In the genomic region with DNA sequence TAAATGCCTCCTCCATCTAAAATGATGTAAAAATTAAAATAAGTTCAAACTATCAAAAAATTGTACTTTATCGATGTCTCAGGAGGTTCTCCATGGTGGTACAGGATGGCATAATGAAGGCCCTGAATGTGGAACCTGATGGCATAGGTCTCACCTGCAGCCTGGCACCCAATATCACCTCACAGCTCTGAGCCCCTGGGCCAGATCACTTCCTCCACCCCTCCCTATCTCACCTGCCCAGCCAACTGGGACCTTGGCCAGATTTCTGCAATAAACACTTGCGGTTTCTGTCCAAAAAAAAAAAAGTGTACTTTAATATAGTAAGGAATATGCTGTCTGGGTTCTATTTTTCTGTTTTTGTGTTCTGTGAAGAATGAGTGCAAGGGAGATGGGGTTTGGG, we compare ENCODE assay signal across 23 cellular contexts. TPM values are rescaled to one million over a fixed set of nuclear protein-coding genes. Genes with fewer than 3 reads are reported as not detected.
DNase-seq lines count a peak whose midpoint lies in the region; ATAC-seq, FAIRE-seq and TF ChIP-seq lines count a peak whose summit lies in the region.
"Had no signal": no experiment of that assay in that cellular context is flagged by ENCODE, and none has a peak within 500 bp of the region (broad histone marks: within the 10 kb centered on the region; RNA-seq: fewer than 3 reads in every experiment).

No MANE protein-coding gene starts in this region.

- POLR2A ChIA-PET in K562 (lab: Yijun Ruan, JAX): interaction anchor here (0.8 kb wide), 1 partner anchor 297 kb away, joined by 3 read pairs; no protein-coding TSS in a partner anchor

- H3K27me3 ChIP-seq in K562 (ENCODE audit: control insufficient read depth in 2 of 2, insufficient read depth in 2 of 2, low read length in 2 of 2) (no peaks in the 10 kb centered on the region), upper lobe of right lung (no peaks in the 10 kb centered on the region)
- H3K27me3 ChIP-seq: SJSA1 had no signal

- H3K9me3 ChIP-seq in K562 (replicated peaks; ENCODE audit: control insufficient read depth, insufficient read depth, low read depth, low read length) (no peaks in the 10 kb centered on the region), mucosa of descending colon (no peaks in the 10 kb centered on the region), upper lobe of right lung (no peaks in the 10 kb centered on the region)
- H3K9me3 ChIP-seq: SJSA1 had no signal

- intact Hi-C loops in K562 (cut with micrococcal nuclease) (no loop called here), mucosa of descending colon (cut with DNase I, micrococcal nuclease) (no loop called here), upper lobe of right lung (cut with DNase I) (no loop called here), left ventricle myocardium superior (cut with micrococcal nuclease) (no loop called here)

- ATAC-seq in K562: no peak
- ATAC-seq in mucosa of descending colon: peak; percentile 48
- ATAC-seq in upper lobe of right lung: peak; percentile 55
- ATAC-seq in left ventricle myocardium superior: no peak
- ATAC-seq in HG03460 (IDR thresholded peaks at IDR 0.05; ENCODE audit: unreplicated experiment): no peak
- ATAC-seq: GM23338 had no signal

- TF ChIP-seq EP300 in K562 (IDR thresholded peaks at IDR 0.05; ENCODE audit: low read length): no peak

- no peak overlapping the region for H2AFZ ChIP-seq in K562 (ENCODE audit: low read depth, low read length)
- H2AFZ ChIP-seq: GM23338 had no signal

- TF ChIP-seq CTCF in K562 (IDR thresholded peaks at IDR 0.05 in 2 of 3, conservative IDR thresholded peaks at IDR 0.05 in 1 of 3; ENCODE audit: insufficient read depth in 2 of 3, low read depth in 1 of 3, low read length in 3 of 3): no peak
- TF ChIP-seq CTCF in mucosa of descending colon (IDR thresholded peaks at IDR 0.05): no peak
- no peak for TF ChIP-seq CTCF in upper lobe of right lung (IDR thresholded peaks at IDR 0.05)

- no peak overlapping the region for H3K27ac ChIP-seq in K562 (ENCODE audit: extremely low read depth, low read depth, low read length)
- no peak overlapping the region for H3K27ac ChIP-seq in upper lobe of right lung
- H3K27ac ChIP-seq: 22Rv1, C4-2B, HL-60, SJSA1 had no signal

- no peak for TF ChIP-seq POLR2A in K562 (conservative IDR thresholded peaks at IDR 0.05)

- peaks cover 0 to 4% of the 10 kb centered on the region in 2 experiments; a peak in 1 of 5 replicates for H3K4me1 ChIP-seq in K562 (replicated peaks in 1 of 2; ENCODE audit: control insufficient read depth in 2 of 2, insufficient read depth in 2 of 2, low read length in 2 of 2)
- H3K4me1 ChIP-seq in mucosa of descending colon (ENCODE audit: low read depth): no peaks in the 10 kb centered on the region
- no peaks in the 10 kb centered on the region for H3K4me1 ChIP-seq in upper lobe of right lung
- H3K4me1 ChIP-seq: SJSA1 had no signal

- in situ Hi-C loops in K562 (cut with MboI): no loop called here

- no TSS peak for BruUV-seq in K562 (replicated peaks; lab: Mats Ljungman, UMichigan)

- H3K79me2 ChIP-seq in K562 (ENCODE audit: control insufficient read depth, insufficient read depth, low read length): no peaks in the 10 kb centered on the region

- H3K36me3 ChIP-seq in K562 (ENCODE audit: control insufficient read depth, insufficient read depth, low read length) (no peaks in the 10 kb centered on the region), mucosa of descending colon (ENCODE audit: low read depth) (no peaks in the 10 kb centered on the region), upper lobe of right lung (no peaks in the 10 kb centered on the region)
- H3K36me3 ChIP-seq: SJSA1 had no signal

- DNase-seq in NCI-H1105 treated with DMSO at 0.1 percent for 48 hours (lab: John Stamatoyannopoulos, UW) (peak; percentile 10), NCI-H1105 (lab: John Stamatoyannopoulos, UW) (no peak), K562 (ENCODE audit: extremely low read depth in 1 of 4, low spot score in 3 of 4) (no peak), mucosa of descending colon (peak in 2 of 3 donors; percentile 17 to 47), upper lobe of right lung (no peak), left ventricle myocardium superior (no peak), MV-4-11 (lab: John Stamatoyannopoulos, UW) (no peak)
- DNase-seq: AML-193, COR-L47, GF-D8, HCEC 1CT, IMR-90, NCI-H1417, NCI-H187, NCI-H2171 treated with DMSO at 0.1 percent for 48 hours, OCI-M1 had no signal

- no peak overlapping the region for H3K4me2 ChIP-seq in K562 (ENCODE audit: insufficient read depth, low read length)
- H3K4me2 ChIP-seq: GM23338 had no signal

- no peaks in the 10 kb centered on the region for H3K9me1 ChIP-seq in K562 (ENCODE audit: control insufficient read depth, insufficient read depth, low read length)

- peak; percentile 62 for FAIRE-seq in K562 (lab: Jason Lieb, UNC)

- WGBS in K562 (ENCODE audit: insufficient coverage, low coverage, missing lambda C conversion rate): 22% methylated on average over 2 of the region's 2 CpGs

- H4K20me1 ChIP-seq in K562 (replicated peaks; ENCODE audit: control insufficient read depth, insufficient read depth, low read length): no peaks in the 10 kb centered on the region

- no peak for TF ChIP-seq RAD21 in K562 (CRISPR knock-in tag; conservative IDR thresholded peaks at IDR 0.05 in 1 of 2, IDR thresholded peaks at IDR 0.05 in 1 of 2)

- H3K4me3 ChIP-seq in K562 (no peak overlapping the region), mucosa of descending colon (no peak overlapping the region), upper lobe of right lung (no peak overlapping the region)
- H3K4me3 ChIP-seq: GM23338, SJSA1 had no signal

- CTCF ChIA-PET in K562 (lab: Yijun Ruan, JAX; ENCODE audit: low intra/inter-chr PET ratio): no interaction called here

- H3K9ac ChIP-seq in K562 (ENCODE audit: insufficient read depth in 1 of 2, low read depth in 2 of 2, low read length in 2 of 2): peak overlapping the region in 1 of 2 experiments; percentile 5; a peak in 2 of 4 replicates

TF ChIP-seq in K562, 482 proteins besides CTCF, POLR2A, EP300 and RAD21:
- peak; percentile 27; the same call in 1 of the 2 replicates for TF ChIP-seq CBFA2T3 (IDR thresholded peaks at IDR 0.05)
- no peak for TF ChIP-seq DNMT1 (IDR thresholded peaks at IDR 0.05)
- peak; percentile 28 for TF ChIP-seq NFIC (IDR thresholded peaks at IDR 0.05)

RNA-seq across cellular contexts. Expression of gene RBM45, which starts 6.7 kb away (rescaled TPM):
- total RNA-seq in K562 (2011; cell fraction: chromatin; rRNA removed; ENCODE audit: low replicate concordance): 10.8 and 27.2 TPM in 2 replicates
- 6.3 and 8.6 TPM in 2 replicates for total RNA-seq in K562 (2011; cell fraction: nucleolus; rRNA removed)
- 8.9 and 11.3 TPM in 2 replicates for total RNA-seq in K562 (2011; cell fraction: nucleoplasm; rRNA removed)
- total RNA-seq in K562 (2014; rRNA removed) (14.7 and 15.0 TPM in 2 replicates), K562 (2014; rRNA removed; fragmentation: Illumina TruSeq; extraction: Trizol) (20.8 and 24.4 TPM in 2 replicates), K562 (2015; rRNA removed; fragmentation: Illumina TruSeq; extraction: Trizol) (21.0 and 22.0 TPM in 2 replicates), K562 (2021) (13.1 and 16.8 TPM in 2 replicates), mucosa of descending colon (10 to 100 TPM; 13.4 to 18.3 (median 14.5) TPM), upper lobe of right lung (11.3 TPM), left ventricle myocardium superior (4.5 TPM)
- polyA plus RNA-seq in K562 (2011; rRNA removed) (13.1 and 17.9 TPM in 2 replicates), K562 (2014; fragmentation: Illumina TruSeq; extraction: Trizol) (12.5 and 15.0 TPM in 2 replicates), K562 (2014; fragmentation: Nextera tagmentation; extraction: Ambion mirVana) (1 to 10 TPM; 6.7 to 9.9 TPM), K562 (2014; rRNA removed) (16.2 and 19.9 TPM in 2 replicates)
- polyA plus RNA-seq in K562 (2011; cell fraction: cytosol; rRNA removed): 3.9 and 4.2 TPM in 2 replicates
- polyA plus RNA-seq in K562 (2011; cell fraction: nucleus; rRNA removed): 10.7 and 11.5 TPM in 2 replicates
- polyA plus RNA-seq in K562 (2012): 12.6 and 14.6 TPM in 2 replicates
- polyA minus RNA-seq in K562 (2011; rRNA and poly(A)+ RNA removed): 10.7 TPM in 2 replicates
- polyA minus RNA-seq in K562 (2011; cell fraction: cytosol; rRNA and poly(A)+ RNA removed): 3.2 and 3.9 TPM in 2 replicates
- 15.6 and 20.0 TPM in 2 replicates for polyA minus RNA-seq in K562 (2011; cell fraction: nucleus; rRNA and poly(A)+ RNA removed)

RNA-seq across cellular contexts. Expression of gene PDE11A, which starts 33.0 kb away (rescaled TPM):
- total RNA-seq in K562 (2011; cell fraction: chromatin; rRNA removed; ENCODE audit: low replicate concordance): 5.8 and 6.3 TPM in 2 replicates
- total RNA-seq in K562 (2011; cell fraction: nucleolus; rRNA removed): 3.3 and 3.5 TPM in 2 replicates
- 3.0 and 4.0 TPM in 2 replicates for total RNA-seq in K562 (2011; cell fraction: nucleoplasm; rRNA removed)
- 5.4 and 5.6 TPM in 2 replicates for total RNA-seq in K562 (2014; rRNA removed)
- total RNA-seq in K562 (2014; rRNA removed; fragmentation: Illumina TruSeq; extraction: Trizol): 7.8 and 8.7 TPM in 2 replicates
- total RNA-seq in K562 (2015; rRNA removed; fragmentation: Illumina TruSeq; extraction: Trizol): 21.3 and 22.1 TPM in 2 replicates
- total RNA-seq in K562 (2021): 5.7 and 6.0 TPM in 2 replicates
- polyA plus RNA-seq in K562 (2011; rRNA removed): 0.80 and 8.9 TPM in 2 replicates
- 0.52 and 5.2 TPM in 2 replicates for polyA plus RNA-seq in K562 (2011; cell fraction: cytosol; rRNA removed)
- polyA plus RNA-seq in K562 (2011; cell fraction: nucleus; rRNA removed): 1.1 and 10.5 TPM in 2 replicates
- polyA plus RNA-seq in K562 (2012): 6.9 and 15.2 TPM in 2 replicates
- polyA plus RNA-seq in K562 (2014; fragmentation: Illumina TruSeq; extraction: Trizol): 5.1 and 6.2 TPM in 2 replicates
- polyA plus RNA-seq in K562 (2014; fragmentation: Nextera tagmentation; extraction: Ambion mirVana): 1 to 10 TPM; 3.2 to 3.9 TPM
- 4.5 TPM in 2 replicates for polyA plus RNA-seq in K562 (2014; rRNA removed)
- polyA minus RNA-seq in K562 (2011; rRNA and poly(A)+ RNA removed): 1.0 and 19.7 TPM in 2 replicates
- polyA minus RNA-seq in K562 (2011; cell fraction: cytosol; rRNA and poly(A)+ RNA removed): 1.1 and 4.9 TPM in 2 replicates
- 1.1 and 4.3 TPM in 2 replicates for polyA minus RNA-seq in K562 (2011; cell fraction: nucleus; rRNA and poly(A)+ RNA removed)
- total RNA-seq in mucosa of descending colon: 1 to 10 TPM; 1.0 to 3.2 (median 2.7) TPM
- not detected for total RNA-seq in upper lobe of right lung
- 4.4 TPM for total RNA-seq in left ventricle myocardium superior
- total RNA-seq: LHCN-M2 had no signal

Comparison
In these comparisons a context has a peak if more than half of its experiments do, and no peak if none do; other contexts are left out.
1. DNase-seq: peak in NCI-H1105 treated with DMSO at 0.1 percent for 48 hours (single experiment) and mucosa of descending colon (2 of 3); none in NCI-H1105 (single experiment), K562 (0 of 4), upper lobe of right lung (single experiment), left ventricle myocardium superior (single experiment) and MV-4-11 (single experiment).
2. ATAC-seq: peak in mucosa of descending colon (single experiment) and upper lobe of right lung (single experiment); none in K562 (single experiment), left ventricle myocardium superior (single experiment) and HG03460 (single experiment).